Comparison of ENCODE assay signal across 8 cellular contexts in genomic region chr16:4253394-4254150, GRCh38. TPM values are rescaled to one million over a fixed set of nuclear protein-coding genes. Genes with fewer than 3 reads are reported as not detected.
DNase-seq lines count a peak whose midpoint lies in the region; ATAC-seq lines count a peak whose summit lies in the region.

No MANE protein-coding gene starts in this region.

- H3K4me3 Mint-ChIP-seq in memory B cell: peak overlapping the region; percentile 93

- H3K27me3 Mint-ChIP-seq in memory B cell: no peaks in the 10 kb centered on the region

- H3K4me1 Mint-ChIP-seq in memory B cell: peaks cover 5% of the 10 kb centered on the region

- peak overlapping the region; percentile 90 for H3K27ac Mint-ChIP-seq in memory B cell

- peaks cover 4% of the 10 kb centered on the region for H3K36me3 Mint-ChIP-seq in memory B cell

- peak; percentile 92 for ATAC-seq in GM21360 (IDR thresholded peaks at IDR 0.05; ENCODE audit: unreplicated experiment)
- peak; percentile 92 for ATAC-seq in memory B cell (ENCODE audit: low read depth)

- H3K9me3 Mint-ChIP-seq in memory B cell: no peaks in the 10 kb centered on the region

- DNase-seq in COLO829 (ENCODE audit: low spot score): peak; percentile 98
- peak; percentile 98 for DNase-seq in HT-29 (ENCODE audit: low spot score)
- peak; percentile 100 for DNase-seq in NK-92 treated with Interleukin-12 subunit alpha and Interleukin-12 subunit beta, amount 100 ng/mL, for 24 hours (lab: John Stamatoyannopoulos, UW)
- peak; percentile 99 for DNase-seq in activated CD8-positive, alpha-beta memory T cell treated with anti-CD3 and anti-CD28 coated beads for 4 hours (ENCODE audit: low read depth in 2 of 2)
- DNase-seq in effector CD8-positive, alpha-beta T cell (lab: John Stamatoyannopoulos, UW): peak; percentile 99
- DNase-seq in memory B cell (ENCODE audit: low spot score in 2 of 2): peak; percentile 96 to 99
- DNase-seq in stimulated activated CD8-positive, alpha-beta memory T cell treated with anti-CD3 and anti-CD28 coated beads, Interleukin-12 subunit alpha, Interleukin-12 subunit beta, amount 100 ng/mL, for 1 hour (ENCODE audit: low read depth): peak; percentile 99

RNA-seq across cellular contexts. Expression of gene SRL, which starts 11.7 kb away (rescaled TPM):
- 0.03 TPM in 1 of 2 replicates, not detected in the other for total RNA-seq in HT-29 (2014; rRNA removed; shearing (Covaris generic))

RNA-seq across cellular contexts. Expression of gene TFAP4, which starts 19.3 kb away (rescaled TPM):
- 40.7 and 51.7 TPM in 2 replicates for total RNA-seq in HT-29 (2014; rRNA removed; shearing (Covaris generic))

Comparison
In these comparisons a context has a peak if more than half of its experiments do, and no peak if none do; other contexts are left out.
1. Peak in every context shown above with its lines: DNase-seq and ATAC-seq.